Comparison of ENCODE assay signal across 29 cellular contexts in genomic region chr15:26075770-26076169, GRCh38.
"Had no signal": no experiment of that assay in that cellular context is flagged by ENCODE, and none has a peak within 500 bp of the region (broad histone marks: within the 10 kb centered on the region; RNA-seq: fewer than 3 reads in every experiment).

No MANE protein-coding gene starts in this region.

- FAIRE-seq: RCC 7860 had no signal

- H3K27ac Mint-ChIP-seq: T-cell had no signal

- H3K4me3 Mint-ChIP-seq: T-cell had no signal

- H3K4me2 ChIP-seq: PC-9 had no signal

- H3K9me3 Mint-ChIP-seq: T-cell had no signal

- H3K36me3 ChIP-seq: MG63, SJCRH30 had no signal

- DNase-seq: Kasumi-1, MG63, NCI-H1092, NCI-H1105, NCI-H1417 treated with DMSO at 0.1 percent for 48 hours, NCI-H1436 treated with DMSO at 0.1 percent for 48 hours, NCI-H1694 treated with DMSO at 0.1 percent for 48 hours, NCI-H187 treated with DMSO at 0.1 percent for 48 hours, NCI-H2029, NCI-H2081, NCI-H2227 treated with DMSO at 0.1 percent for 48 hours, NCI-H345, NCI-H446, NCI-H510A treated with DMSO at 0.1 percent for 48 hours, NCI-H524 treated with DMSO at 0.1 percent for 48 hours, NCI-H526 treated with DMSO at 0.1 percent for 48 hours, NCI-H748 treated with DMSO at 0.1 percent for 48 hours, NCI-H82, PC-9, SHP77, SIG-M5, SJCRH30, T-cell had no signal

- H3K4me3 ChIP-seq: MG63, PC-9, SJCRH30, SK-N-MC had no signal

- ATAC-seq: Panc1, Right ventricle myocardium inferior, SK-N-SH treated with all-trans-retinoic acid at 6 μM for 48 hours, T-cell had no signal

- H3K4me1 ChIP-seq: SJCRH30 had no signal

- H3K9me3 ChIP-seq: MG63, SJCRH30 had no signal

- H3K27ac ChIP-seq: PC-9, RWPE1, SJCRH30, SK-N-MC had no signal

- H3K27me3 ChIP-seq: MG63, SJCRH30 had no signal

- H3K36me3 Mint-ChIP-seq: T-cell had no signal

- H2AFZ ChIP-seq: PC-9 had no signal
